In genomic region chr7:94395141-94396041, GRCh38 we compare ENCODE assay signal across 8 cellular contexts. TPM values are rescaled to one million over a fixed set of nuclear protein-coding genes. Genes with fewer than 3 reads are reported as not detected.
DNase-seq lines count a peak whose midpoint lies in the region; ATAC-seq, FAIRE-seq and TF ChIP-seq lines count a peak whose summit lies in the region.

No MANE protein-coding gene starts in this region.

- DNase-seq in activated T-cell treated with anti-CD3 and anti-CD28 coated beads, Interleukin-2, amount 50 U/mL, for 1 hour: peak; percentile 17
- DNase-seq in activated T-cell treated with anti-CD3 and anti-CD28 coated beads for 4 hours: no peak
- DNase-seq in IMR-90: peak; percentile 90
- peak; percentile 80 for DNase-seq in PC-3
- peak; percentile 80 for DNase-seq in bronchial epithelial cell (ENCODE audit: low read depth)

- peak; percentile 91 for TF ChIP-seq RAD21 in IMR-90 (IDR thresholded peaks at IDR 0.05; ENCODE audit: low read length)

- POLR2A ChIA-PET in IMR-90 (lab: Charles Lee; ENCODE audit: unreplicated experiment) (interaction anchor here (0.6 to 3.4 kb wide), 13 partner anchors 8 to 106 kb away, joined by 3 to 169 read pairs (median 7); no protein-coding TSS in a partner anchor), PC-3 (lab: Charles Lee; ENCODE audit: unreplicated experiment) (no interaction called here)

- no peaks in the 10 kb centered on the region for H3K9me3 Mint-ChIP-seq in stimulated activated memory B cell treated with anti-CD40 and anti-IgM and Interleukin-4, amounts not matched to agents 10 μg/mL and 1 μg/mL and 100 μg/mL, for 72 hours

- H3K27ac ChIP-seq in IMR-90 (ENCODE audit: insufficient read depth, low read length) (peak overlapping the region; percentile 94), PC-3 (ENCODE audit: low read length) (no peak overlapping the region)

- H3K9me3 ChIP-seq in IMR-90 (ENCODE audit: control insufficient read depth, insufficient read depth, low read length) (no peaks in the 10 kb centered on the region), PC-3 (ENCODE audit: low read length) (no peaks in the 10 kb centered on the region)

- peak overlapping the region; percentile 20 for H3K27ac Mint-ChIP-seq in stimulated activated memory B cell treated with anti-CD40 and anti-IgM and Interleukin-4, amounts not matched to agents 10 μg/mL and 1 μg/mL and 100 μg/mL, for 72 hours

- TF ChIP-seq POLR2A in IMR-90 (IDR thresholded peaks at IDR 0.05; ENCODE audit: low read depth, low read length): no peak

- peaks cover 27% of the 10 kb centered on the region; the same call in 1 of the 2 replicates for H4K20me1 ChIP-seq in IMR-90 (ENCODE audit: insufficient read depth, low read length)
- H4K20me1 ChIP-seq in PC-3 (ENCODE audit: low read length): no peaks in the 10 kb centered on the region

- no peak overlapping the region for H2BK20ac ChIP-seq in IMR-90 (ENCODE audit: low read depth, low read length)

- H3K4me2 ChIP-seq in IMR-90 (ENCODE audit: low read depth, low read length) (peak overlapping the region; percentile 67), PC-3 (ENCODE audit: low read length) (no peak overlapping the region)

- no peaks in the 10 kb centered on the region for H3K79me2 ChIP-seq in PC-3 (ENCODE audit: low read length)

- H3K27me3 Mint-ChIP-seq in stimulated activated memory B cell treated with anti-CD40 and anti-IgM and Interleukin-4, amounts not matched to agents 10 μg/mL and 1 μg/mL and 100 μg/mL, for 72 hours: no peaks in the 10 kb centered on the region

- in situ Hi-C loops in IMR-90 (cut with MboI; ENCODE audit: low sequenced_read_pairs): loop anchor here (5.0 kb wide), 1 partner anchor 98 kb away; no protein-coding TSS in a partner anchor

- H3K9ac ChIP-seq in IMR-90 (ENCODE audit: low read depth, low read length): peak overlapping the region; percentile 99
- no peak overlapping the region for H3K9ac ChIP-seq in PC-3 (ENCODE audit: low read length)

- H2AK5ac ChIP-seq in IMR-90 (ENCODE audit: low read depth, low read length): peak overlapping the region; percentile 85

- H3K23ac ChIP-seq in IMR-90 (ENCODE audit: low read depth, low read length): peak overlapping the region; percentile 89

- H3K4me1 ChIP-seq in IMR-90 (ENCODE audit: control insufficient read depth, insufficient read depth, low read length) (peaks cover 15% of the 10 kb centered on the region), PC-3 (ENCODE audit: insufficient read depth, low read length) (peaks cover 2% of the 10 kb centered on the region; the same call in 1 of the 2 replicates)

- H2AFZ ChIP-seq in IMR-90 (replicated peaks; ENCODE audit: low read length, poor library complexity) (peak overlapping the region; percentile 33), PC-3 (ENCODE audit: low read length) (peak overlapping the region; percentile 46)

- H4K5ac ChIP-seq in IMR-90 (ENCODE audit: low read depth, low read length): peak overlapping the region; percentile 76

- ATAC-seq in GM21825 (IDR thresholded peaks at IDR 0.05; ENCODE audit: unreplicated experiment): peak; percentile 92
- 0 out of 2 replicates have a peak, but pooled peaks have one; percentile 0 for ATAC-seq in IMR-90 (ENCODE audit: low read depth)
- ATAC-seq in PC-3: peak; percentile 83
- ATAC-seq in stimulated activated memory B cell treated with anti-CD40 and anti-IgM and Interleukin-4, amounts not matched to agents 10 μg/mL and 1 μg/mL and 100 μg/mL, for 72 hours: peak; percentile 86

- peak overlapping the region; percentile 95 for H2AK9ac ChIP-seq in IMR-90 (replicated peaks; ENCODE audit: low read depth, low read length, poor library complexity)

- H3K27me3 ChIP-seq in IMR-90 (ENCODE audit: control insufficient read depth, insufficient read depth, low read length): no peaks in the 10 kb centered on the region
- H3K27me3 ChIP-seq in PC-3 (ENCODE audit: low read length): no peaks in the 10 kb centered on the region
- H3K27me3 ChIP-seq in bronchial epithelial cell (ENCODE audit: control insufficient read depth, insufficient read depth, low read length): no peaks in the 10 kb centered on the region

- H4K91ac ChIP-seq in IMR-90 (ENCODE audit: insufficient read depth, low read depth, low read length): peak overlapping the region; percentile 57

- FAIRE-seq in bronchial epithelial cell (lab: Jason Lieb, UNC): peak; percentile 85
- peak; percentile 69 for FAIRE-seq in islet of Langerhans (lab: Jason Lieb, UNC)

- peaks cover 19% of the 10 kb centered on the region for H3K4me1 Mint-ChIP-seq in stimulated activated memory B cell treated with anti-CD40 and anti-IgM and Interleukin-4, amounts not matched to agents 10 μg/mL and 1 μg/mL and 100 μg/mL, for 72 hours

- peak overlapping the region; percentile 94 for H3K14ac ChIP-seq in IMR-90 (replicated peaks; ENCODE audit: low read depth, low read length)

- H2BK120ac ChIP-seq in IMR-90 (ENCODE audit: low read depth, low read length): peak overlapping the region; percentile 26

- no peaks in the 10 kb centered on the region; the same call in 1 of the 2 replicates for H3K9me1 ChIP-seq in IMR-90 (ENCODE audit: insufficient read depth, low read length)

- peak; percentile 81 for TF ChIP-seq CTCF in IMR-90 (conservative IDR thresholded peaks at IDR 0.05; ENCODE audit: low read depth, low read length)
- TF ChIP-seq CTCF in PC-3 (conservative IDR thresholded peaks at IDR 0.05; ENCODE audit: low read depth, low read length): peak; percentile 89
- peak; percentile 70 for TF ChIP-seq CTCF in bronchial epithelial cell (IDR thresholded peaks at IDR 0.05; ENCODE audit: insufficient read depth, low read length, severe bottlenecking)

- no peaks in the 10 kb centered on the region for H3F3A ChIP-seq in PC-3 (ENCODE audit: low read length, unreplicated experiment)

- H3K36me3 ChIP-seq in IMR-90 (ENCODE audit: control insufficient read depth, insufficient read depth, low read length) (peaks cover 35% of the 10 kb centered on the region), PC-3 (ENCODE audit: low read depth, low read length) (no peaks in the 10 kb centered on the region), bronchial epithelial cell (ENCODE audit: control insufficient read depth, insufficient read depth, low read length) (no peaks in the 10 kb centered on the region)

- peak overlapping the region; percentile 94 for H3K18ac ChIP-seq in IMR-90 (ENCODE audit: low read depth, low read length)

- H3K4me3 ChIP-seq in IMR-90 (ENCODE audit: insufficient read depth, low read depth, low read length) (peak overlapping the region; percentile 81), PC-3 (ENCODE audit: low read length) (no peak overlapping the region), bronchial epithelial cell (ENCODE audit: low read depth, low read length) (no peak overlapping the region)

- peak overlapping the region; percentile 92 for H2BK5ac ChIP-seq in IMR-90 (ENCODE audit: low read depth, low read length, poor library complexity, severe bottlenecking)

- H3K56ac ChIP-seq in IMR-90 (ENCODE audit: extremely low read depth, insufficient read depth, low read length): peak overlapping the region; percentile 97

- WGBS in IMR-90 (ENCODE audit: extremely low coverage in 2 of 2, insufficient read length in 1 of 2), 2 experiments: 0% methylated on average over 2 of the region's 14 CpGs; no CpG with 5 or more reads in 1 of the 2 experiments

- dilution Hi-C loops in IMR-90 (cut with HindIII; ENCODE audit: low sequenced_read_pairs, unreplicated experiment): no loop called here

- H3K36me3 Mint-ChIP-seq in stimulated activated memory B cell treated with anti-CD40 and anti-IgM and Interleukin-4, amounts not matched to agents 10 μg/mL and 1 μg/mL and 100 μg/mL, for 72 hours: no peaks in the 10 kb centered on the region

- BruUV-seq in IMR-90 (replicated peaks; lab: Mats Ljungman, UMichigan) (TSS peak; percentile 61), PC-3 (replicated peaks; lab: Mats Ljungman, UMichigan) (no TSS peak)

- no peaks in the 10 kb centered on the region for H3K9me2 ChIP-seq in PC-3 (replicated peaks; ENCODE audit: low read length)

- peak overlapping the region; percentile 73 for H3K4me3 Mint-ChIP-seq in stimulated activated memory B cell treated with anti-CD40 and anti-IgM and Interleukin-4, amounts not matched to agents 10 μg/mL and 1 μg/mL and 100 μg/mL, for 72 hours

- intact Hi-C loops in IMR-90 (cut with micrococcal nuclease): no loop called here
- intact Hi-C loops in PC-3 (cut with micrococcal nuclease): loop anchor here (1.0 to 5.0 kb wide), 4 partner anchors 41 to 308 kb away; no protein-coding TSS in a partner anchor

- peak overlapping the region; percentile 93 for H3K4ac ChIP-seq in IMR-90 (ENCODE audit: low read depth, low read length)

- H3K79me1 ChIP-seq in IMR-90 (ENCODE audit: low read depth in 1 of 2, low read length in 2 of 2): peaks cover 7 to 23% of the 10 kb centered on the region in 2 experiments

- H4K8ac ChIP-seq in IMR-90 (ENCODE audit: low read depth in 2 of 2, low read length in 2 of 2): peak overlapping the region; percentile 68 to 86

- peak overlapping the region; percentile 14; the same call in 1 of the 3 replicates for H2BK15ac ChIP-seq in IMR-90 (ENCODE audit: low read depth, low read length)

- CTCF ChIA-PET in IMR-90 (lab: Yijun Ruan, JAX): interaction anchor here (0.9 to 2.5 kb wide), 6 partner anchors 12 to 107 kb away, joined by 3 to 31 read pairs (median 6); no protein-coding TSS in a partner anchor
- CTCF ChIA-PET in PC-3 (lab: Charles Lee): interaction anchor here (0.5 to 2.2 kb wide), 7 partner anchors 95 to 833 kb away, joined by 3 to 38 read pairs (median 5); partner anchors contain the start of gene GNG11

TF ChIP-seq in IMR-90, 13 proteins besides CTCF, POLR2A, EP300 and RAD21 (continues in another document):
- TF ChIP-seq FOS (IDR thresholded peaks at IDR 0.05; ENCODE audit: low read depth, low read length): no peak
- peak; percentile 20; the same call in 1 of the 2 replicates for TF ChIP-seq NFE2L2 (IDR thresholded peaks at IDR 0.05; ENCODE audit: low read depth, low read length)
- no peak for TF ChIP-seq BHLHE40 (IDR thresholded peaks at IDR 0.05; ENCODE audit: low read depth, low read length)
- TF ChIP-seq MAZ (IDR thresholded peaks at IDR 0.05; ENCODE audit: borderline replicate concordance, low read depth, low read length): peak; percentile 34; the same call in 1 of the 2 replicates
- TF ChIP-seq MAFK (IDR thresholded peaks at IDR 0.05; ENCODE audit: low read depth, low read length): no peak
- TF ChIP-seq, protein P1, sequence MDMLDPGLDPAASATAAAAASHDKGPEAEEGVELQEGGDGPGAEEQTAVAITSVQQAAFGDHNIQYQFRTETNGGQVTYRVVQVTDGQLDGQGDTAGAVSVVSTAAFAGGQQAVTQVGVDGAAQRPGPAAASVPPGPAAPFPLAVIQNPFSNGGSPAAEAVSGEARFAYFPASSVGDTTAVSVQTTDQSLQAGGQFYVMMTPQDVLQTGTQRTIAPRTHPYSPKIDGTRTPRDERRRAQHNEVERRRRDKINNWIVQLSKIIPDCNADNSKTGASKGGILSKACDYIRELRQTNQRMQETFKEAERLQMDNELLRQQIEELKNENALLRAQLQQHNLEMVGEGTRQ (IDR thresholded peaks at IDR 0.05; ENCODE audit: low read depth, low read length): no peak

RNA-seq across cellular contexts. Expression of gene COL1A2, which starts 0.7 kb away (rescaled TPM):
- total RNA-seq in IMR-90 (2012; rRNA removed) (1,211 and 1,351 TPM in 2 replicates), PC-3 (2014; rRNA removed) (not detected in 2 replicates), bronchial epithelial cell (1.4 and 46.9 TPM in 2 replicates)
- 3,922 and 4,454 TPM in 2 replicates for polyA plus RNA-seq in IMR-90 (2012; rRNA removed)
- polyA plus RNA-seq in IMR-90 (2012; cell fraction: cytosol; rRNA removed): 4,367 and 7,099 TPM in 2 replicates
- 4,818 and 7,550 TPM in 2 replicates for polyA plus RNA-seq in IMR-90 (2012; cell fraction: nucleus; rRNA removed; ENCODE audit: low replicate concordance)

Comparison
In these comparisons a context has a peak if more than half of its experiments do, and no peak if none do; other contexts are left out.
1. ATAC-seq: peak in every context shown above with its lines; median percentile 92 in GM21825; 86 in stimulated activated memory B cell treated with anti-CD40 and anti-IgM and Interleukin-4, amounts not matched to agents 10 μg/mL and 1 μg/mL and 100 μg/mL, for 72 hours; 83 in PC-3; 0 in IMR-90.